Comparison of ENCODE assay signal across 8 cellular contexts in the genomic region with DNA sequence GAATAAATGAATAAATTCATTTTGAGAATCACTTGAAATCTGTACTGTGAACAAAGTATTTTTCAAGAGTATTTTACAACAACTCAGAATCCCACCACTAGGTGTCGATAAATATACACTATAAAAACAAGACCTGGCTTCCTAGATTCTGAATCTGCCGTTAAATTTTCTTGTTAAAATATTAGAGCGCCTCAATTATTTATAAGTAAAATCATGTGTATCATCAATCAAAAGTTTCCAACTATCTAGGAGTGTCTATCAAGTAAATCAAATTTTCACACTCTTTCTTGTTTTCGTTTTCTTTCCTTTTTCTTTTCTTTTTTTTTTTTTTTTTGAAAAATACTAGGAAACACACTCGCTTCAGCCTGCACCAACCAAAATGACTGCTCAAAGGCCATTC.
A peak's percentile ranks its signal among the peaks of the same experiment; 100 is the strongest.
DNase-seq lines count a peak whose midpoint lies in the region; TF ChIP-seq lines count a peak whose summit lies in the region.

No MANE protein-coding gene starts in this region.

- no peaks in the 10 kb centered on the region for H3K36me3 ChIP-seq in BE2C
- H3K36me3 ChIP-seq in GM23248 (ENCODE audit: low read depth) = no peaks in the 10 kb centered on the region
- no peaks in the 10 kb centered on the region for H3K36me3 ChIP-seq in mesenchymal stem cell (ENCODE audit: control insufficient read depth in 1 of 2, insufficient read depth in 2 of 2, low read depth in 1 of 2, low read length in 2 of 2)

- in situ Hi-C loops in GM23248 (cut with MboI) = no loop called here

- H3K9me3 ChIP-seq in BE2C = no peaks in the 10 kb centered on the region
- H3K9me3 ChIP-seq in GM23248 (ENCODE audit: low read depth) = no peaks in the 10 kb centered on the region
- H3K9me3 ChIP-seq in mesenchymal stem cell (ENCODE audit: control insufficient read depth, low read length) = no peaks in the 10 kb centered on the region

- no peak overlapping the region for H4K91ac ChIP-seq in mesenchymal stem cell (ENCODE audit: low read length)

- H4K8ac ChIP-seq in mesenchymal stem cell (ENCODE audit: low read length) = no peak overlapping the region

- no peak overlapping the region for H3K4me3 Mint-ChIP-seq in activated T-helper 1 cell treated with anti-CD3 and anti-CD28 coated beads, Interleukin-12 subunit alpha, Interleukin-12 subunit beta, Interleukin-2, Interleukin-4 antibody, amounts not matched to agents 30 ng/mL and 10 ng/mL and 1 ng/mL, durations not matched to agents 14 hours and 24 hours and 36 hours

- H3K14ac ChIP-seq in mesenchymal stem cell (ENCODE audit: low read length in 2 of 2) = no peak overlapping the region

- H2AFZ ChIP-seq in GM23248 = peak overlapping the region; percentile 66
- H2AFZ ChIP-seq in mesenchymal stem cell (ENCODE audit: low read depth, low read length) = no peak overlapping the region

- no peaks in the 10 kb centered on the region for H4K20me1 ChIP-seq in GM23248 (ENCODE audit: insufficient read depth)

- no peaks in the 10 kb centered on the region for H3K9me2 ChIP-seq in GM23248 (ENCODE audit: insufficient read depth)

- intact Hi-C loops in activated T-helper 1 cell treated with anti-CD3 and anti-CD28 coated beads, Interleukin-12 subunit alpha, Interleukin-12 subunit beta, Interleukin-2, Interleukin-4 antibody, amounts not matched to agents 30 ng/mL and 10 ng/mL and 1 ng/mL, durations not matched to agents 14 hours and 24 hours and 36 hours (cut with micrococcal nuclease) = loop anchor here (1.0 to 5.0 kb wide), 2 partner anchors 1210 to 1288 kb away; no protein-coding TSS in a partner anchor

- H3K79me1 ChIP-seq in mesenchymal stem cell (replicated peaks; ENCODE audit: low read length, poor library complexity, severe bottlenecking) = no peaks in the 10 kb centered on the region

- H3K4ac ChIP-seq in mesenchymal stem cell (ENCODE audit: low read depth in 1 of 2, low read length in 2 of 2) = no peak overlapping the region

- H3F3A ChIP-seq in GM23248 (ENCODE audit: insufficient read depth) = 0 out of 2 replicates have a peak, but pooled peaks cover 16% of the 10 kb centered on the region

- peaks cover 9% of the 10 kb centered on the region for H3K27me3 Mint-ChIP-seq in activated T-helper 1 cell treated with anti-CD3 and anti-CD28 coated beads, Interleukin-12 subunit alpha, Interleukin-12 subunit beta, Interleukin-2, Interleukin-4 antibody, amounts not matched to agents 30 ng/mL and 10 ng/mL and 1 ng/mL, durations not matched to agents 14 hours and 24 hours and 36 hours (ENCODE audit: insufficient read depth)

- H3K23ac ChIP-seq in mesenchymal stem cell (ENCODE audit: low read length in 2 of 2) = no peak overlapping the region

- H3K4me1 ChIP-seq in BE2C (no peaks in the 10 kb centered on the region), GM23248 (ENCODE audit: insufficient read depth) (peaks cover 13% of the 10 kb centered on the region), mesenchymal stem cell (ENCODE audit: control insufficient read depth, insufficient read depth, low read depth, low read length) (no peaks in the 10 kb centered on the region)

- peaks cover 5% of the 10 kb centered on the region for H3K4me1 Mint-ChIP-seq in activated T-helper 1 cell treated with anti-CD3 and anti-CD28 coated beads, Interleukin-12 subunit alpha, Interleukin-12 subunit beta, Interleukin-2, Interleukin-4 antibody, amounts not matched to agents 30 ng/mL and 10 ng/mL and 1 ng/mL, durations not matched to agents 14 hours and 24 hours and 36 hours (ENCODE audit: low read depth)

- DNase-seq in BE2C (no peak), GM23248 (peak; percentile 66), NCI-H446 treated with DMSO at 0.1 percent for 48 hours (lab: John Stamatoyannopoulos, UW) (peak; percentile 4), cerebellar cortex (ENCODE audit: low spot score) (peak; percentile 80), mesenchymal stem cell (peak; percentile 48)
- no peak for DNase-seq in activated naive CD4-positive, alpha-beta T cell treated with Interleukin-2 at 50 U/mL for 16 hours
- no peak for DNase-seq in activated T-helper 1 cell treated with anti-CD3 and anti-CD28 coated beads, Interleukin-12 subunit alpha, Interleukin-12 subunit beta, Interleukin-2, Interleukin-4 antibody, amounts not matched to agents 30 ng/mL and 10 ng/mL and 1 ng/mL, durations not matched to agents 14 hours and 24 hours and 36 hours (ENCODE audit: low spot score)
- DNase-seq in activated CD8-positive, alpha-beta memory T cell treated with anti-CD3 and anti-CD28 coated beads for 24 hours = no peak

- H3K27ac ChIP-seq in GM23248 (no peak overlapping the region), mesenchymal stem cell (ENCODE audit: low read length, poor library complexity, severe bottlenecking) (no peak overlapping the region)

- H3K4me3 ChIP-seq in BE2C (ENCODE audit: low read depth, low read length) (no peak overlapping the region), GM23248 (peak overlapping the region; percentile 47), mesenchymal stem cell (ENCODE audit: insufficient read depth in 1 of 2, low read depth in 1 of 2, low read length in 2 of 2) (no peak overlapping the region)

- H2AK5ac ChIP-seq in mesenchymal stem cell (ENCODE audit: low read length, severe bottlenecking) = no peak overlapping the region

- 9 to 11% methylated on average over 5 of the region's 5 CpGs for WGBS in GM23248 (ENCODE audit: low coverage in 1 of 2, low lambda C conversion rate in 2 of 2, missing lambda C conversion rate in 2 of 2), 2 experiments
- 64% methylated on average over 3 of the region's 5 CpGs for WGBS in mesenchymal stem cell

- H3K27me3 ChIP-seq in BE2C (no peaks in the 10 kb centered on the region), GM23248 (replicated peaks; ENCODE audit: insufficient read depth) (no peaks in the 10 kb centered on the region), mesenchymal stem cell (ENCODE audit: control insufficient read depth in 1 of 2, insufficient read depth in 1 of 2, low read length in 2 of 2) (no peaks in the 10 kb centered on the region)

- H2BK120ac ChIP-seq in mesenchymal stem cell (ENCODE audit: low read depth, low read length) = no peak overlapping the region

- H3K4me2 ChIP-seq in GM23248 (ENCODE audit: unreplicated experiment) = peak overlapping the region; percentile 63
- H3K4me2 ChIP-seq in mesenchymal stem cell (ENCODE audit: low read length, poor library complexity, severe bottlenecking) = no peak overlapping the region

- no peak overlapping the region for H2BK12ac ChIP-seq in mesenchymal stem cell (ENCODE audit: low read length in 2 of 2)

- no peaks in the 10 kb centered on the region for H3K79me2 ChIP-seq in GM23248 (ENCODE audit: insufficient read depth)

- no peak overlapping the region for H2BK15ac ChIP-seq in mesenchymal stem cell (ENCODE audit: low read depth, poor library complexity, severe bottlenecking)

- no peak overlapping the region for H3K27ac Mint-ChIP-seq in activated T-helper 1 cell treated with anti-CD3 and anti-CD28 coated beads, Interleukin-12 subunit alpha, Interleukin-12 subunit beta, Interleukin-2, Interleukin-4 antibody, amounts not matched to agents 30 ng/mL and 10 ng/mL and 1 ng/mL, durations not matched to agents 14 hours and 24 hours and 36 hours

- H3K9me3 Mint-ChIP-seq in activated T-helper 1 cell treated with anti-CD3 and anti-CD28 coated beads, Interleukin-12 subunit alpha, Interleukin-12 subunit beta, Interleukin-2, Interleukin-4 antibody, amounts not matched to agents 30 ng/mL and 10 ng/mL and 1 ng/mL, durations not matched to agents 14 hours and 24 hours and 36 hours = no peaks in the 10 kb centered on the region

- H3K36me3 Mint-ChIP-seq in activated T-helper 1 cell treated with anti-CD3 and anti-CD28 coated beads, Interleukin-12 subunit alpha, Interleukin-12 subunit beta, Interleukin-2, Interleukin-4 antibody, amounts not matched to agents 30 ng/mL and 10 ng/mL and 1 ng/mL, durations not matched to agents 14 hours and 24 hours and 36 hours (ENCODE audit: low read depth) = no peaks in the 10 kb centered on the region

- H2BK5ac ChIP-seq in mesenchymal stem cell (ENCODE audit: low read depth, low read length, poor library complexity, severe bottlenecking) = no peak overlapping the region

- peak; percentile 62 for TF ChIP-seq CTCF in BE2C (IDR thresholded peaks at IDR 0.05; ENCODE audit: low read depth, low read length)

- no peak overlapping the region for H3K18ac ChIP-seq in mesenchymal stem cell (ENCODE audit: low read depth in 1 of 2, low read length in 2 of 2)

- H3K9ac ChIP-seq in GM23248 = peak overlapping the region; percentile 28; the same call in 1 of the 2 replicates
- peak overlapping the region; percentile 71 for H3K9ac ChIP-seq in mesenchymal stem cell (ENCODE audit: low read length)

Comparison
In these comparisons a context has a peak if more than half of its experiments do, and no peak if none do; other contexts are left out.
1. DNase-seq: peak in GM23248 (single experiment), NCI-H446 treated with DMSO at 0.1 percent for 48 hours (single experiment), cerebellar cortex (single experiment) and mesenchymal stem cell (single experiment); none in BE2C (single experiment), activated naive CD4-positive, alpha-beta T cell treated with Interleukin-2 at 50 U/mL for 16 hours (single experiment), activated T-helper 1 cell treated with anti-CD3 and anti-CD28 coated beads, Interleukin-12 subunit alpha, Interleukin-12 subunit beta, Interleukin-2, Interleukin-4 antibody, amounts not matched to agents 30 ng/mL and 10 ng/mL and 1 ng/mL, durations not matched to agents 14 hours and 24 hours and 36 hours (single experiment) and activated CD8-positive, alpha-beta memory T cell treated with anti-CD3 and anti-CD28 coated beads for 24 hours (single experiment).